19 cellular contexts compared by ENCODE assay signal in the genomic region with DNA sequence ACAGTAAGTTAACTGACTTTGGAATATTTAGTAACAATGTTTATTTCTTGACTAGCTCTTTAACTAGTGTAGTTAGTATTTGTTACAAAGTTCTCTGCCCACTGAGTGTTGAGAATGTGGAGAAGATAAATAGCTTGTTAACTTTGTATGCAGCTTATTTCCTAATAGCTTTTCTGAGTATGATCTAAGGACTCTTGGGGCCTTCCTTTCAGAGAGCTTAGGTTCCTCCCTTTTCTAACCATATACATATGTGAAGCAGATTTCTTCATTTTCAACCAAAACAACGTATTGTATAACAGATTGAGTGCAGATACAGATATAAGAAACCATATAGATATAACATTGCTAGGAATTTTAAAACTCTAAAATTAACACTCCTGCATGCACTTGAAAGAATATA.
"Had no signal": no experiment of that assay in that cellular context is flagged by ENCODE, and none has a peak within 500 bp of the region (broad histone marks: within the 10 kb centered on the region; RNA-seq: fewer than 3 reads in every experiment).

No MANE protein-coding gene starts in this region.

- DNase-seq: KBM-7, MG63, NCI-H1092, NCI-H1436, NCI-H187, NCI-H2029, NCI-H2081 treated with DMSO at 0.1 percent for 48 hours, NCI-H2171, NCI-H226, NCI-H446, NCI-H510A, NCI-H524 treated with DMSO at 0.1 percent for 48 hours, NCI-H69, NCI-H774, Right ventricle myocardium superior, RPMI8226, SIG-M5 had no signal

- H3K4me3 ChIP-seq: MG63, SJSA1, SK-N-MC had no signal

- H3K36me3 ChIP-seq: MG63 had no signal

- H3K27ac ChIP-seq: SJSA1, SK-N-MC had no signal

- H3K4me1 ChIP-seq: SJSA1 had no signal

- H3K9me3 ChIP-seq: MG63, SJSA1 had no signal

- H3K27me3 ChIP-seq: MG63, SJSA1 had no signal
